24 cellular contexts compared by ENCODE assay signal in genomic region chr16:57949595-57950238, GRCh38. TPM values are rescaled to one million over a fixed set of nuclear protein-coding genes. Genes with fewer than 3 reads are reported as not detected.
DNase-seq lines count a peak whose midpoint lies in the region; FAIRE-seq and TF ChIP-seq lines count a peak whose summit lies in the region.
"Had no signal": no experiment of that assay in that cellular context is flagged by ENCODE, and none has a peak within 500 bp of the region (broad histone marks: within the 10 kb centered on the region; RNA-seq: fewer than 3 reads in every experiment).

No MANE protein-coding gene starts in this region.

- TF ChIP-seq POLR2A in H1 (IDR thresholded peaks at IDR 0.05; ENCODE audit: control extremely low read depth in 1 of 2, low read depth in 2 of 2, low read length in 2 of 2): no peak
- TF ChIP-seq POLR2A in thyroid gland (IDR thresholded peaks at IDR 0.05): no peak

- no peak overlapping the region for H3K14ac ChIP-seq in H1 (ENCODE audit: insufficient read length)

- H3K4me3 ChIP-seq in H1 (ENCODE audit: extremely low read depth in 1 of 4, insufficient read depth in 2 of 4, low read depth in 3 of 4, low read length in 4 of 4) (no peak overlapping the region), thyroid gland (replicated peaks in 1 of 3) (no peak overlapping the region)
- H3K4me3 ChIP-seq: BLaER1 treated with 17β-estradiol and CSF1 and Interleukin-3, amounts not matched to agents 10 nM and 100 nM; MG63 had no signal

- H3K27me3 ChIP-seq in H1 (replicated peaks in 1 of 4; ENCODE audit: control insufficient read depth in 3 of 4, extremely low read depth in 1 of 4, insufficient read depth in 3 of 4, low read length in 3 of 4) (no peaks in the 10 kb centered on the region; a peak in 1 of 7 replicates), thyroid gland (no peaks in the 10 kb centered on the region)
- H3K27me3 ChIP-seq: BLaER1 treated with 17β-estradiol and CSF1 and Interleukin-3, amounts not matched to agents 10 nM and 100 nM had no signal

- H3K9me3 ChIP-seq in H1 (ENCODE audit: insufficient read depth in 2 of 2, low read depth in 1 of 2, low read length in 1 of 2) (no peaks in the 10 kb centered on the region), thyroid gland (no peaks in the 10 kb centered on the region)
- H3K9me3 ChIP-seq: BLaER1 treated with 17β-estradiol and CSF1 and Interleukin-3, amounts not matched to agents 10 nM and 100 nM; MG63 had no signal

- H3K9ac ChIP-seq in H1 (replicated peaks in 1 of 4; ENCODE audit: extremely low read depth in 1 of 4, low read depth in 3 of 4, low read length in 3 of 4): no peak overlapping the region
- H3K9ac ChIP-seq: BLaER1 treated with 17β-estradiol and CSF1 and Interleukin-3, amounts not matched to agents 10 nM and 100 nM had no signal

- no peak overlapping the region for H4K8ac ChIP-seq in H1 (ENCODE audit: extremely low read depth, insufficient read depth, low read length)

- no peak for FAIRE-seq in H1 (lab: Jason Lieb, UNC)
- FAIRE-seq: A204.1, D721Med, GM12891 had no signal

- no peak overlapping the region for H2BK20ac ChIP-seq in H1 (ENCODE audit: low read length)

- H3K36me3 ChIP-seq in H1 (ENCODE audit: control insufficient read depth in 2 of 4, insufficient read depth in 4 of 4, low read length in 3 of 4) (no peaks in the 10 kb centered on the region), thyroid gland (no peaks in the 10 kb centered on the region)
- H3K36me3 ChIP-seq: BLaER1 treated with 17β-estradiol and CSF1 and Interleukin-3, amounts not matched to agents 10 nM and 100 nM; MG63 had no signal

- TF ChIP-seq RAD21 in H1 (IDR thresholded peaks at IDR 0.05 in 1 of 2, conservative IDR thresholded peaks at IDR 0.05 in 1 of 2; ENCODE audit: low read depth in 2 of 2, low read length in 2 of 2): no peak

- H3K4ac ChIP-seq in H1 (replicated peaks; ENCODE audit: insufficient read length, low read depth, low read length): no peak overlapping the region

- H3K4me2 ChIP-seq in H1 (ENCODE audit: insufficient read depth in 1 of 2, low read depth in 2 of 2, low read length in 2 of 2): peak overlapping the region in 1 of 2 experiments; percentile 38; a peak in 1 of 4 replicates
- H3K4me2 ChIP-seq: BLaER1 treated with 17β-estradiol and CSF1 and Interleukin-3, amounts not matched to agents 10 nM and 100 nM had no signal

- POLR2A ChIA-PET in H1 (lab: Charles Lee; ENCODE audit: partially characterized antibody): interaction anchor here (0.6 kb wide), 1 partner anchor 20 kb away, joined by 3 read pairs; no protein-coding TSS in a partner anchor

- no peak overlapping the region for H4K91ac ChIP-seq in H1 (replicated peaks; ENCODE audit: insufficient read length, low read length)

- H2BK12ac ChIP-seq in H1 (ENCODE audit: low read depth, low read length): 0 out of 2 replicates have a peak overlapping the region, but pooled peaks have one; percentile 39

- no peaks in the 10 kb centered on the region for H3K79me1 ChIP-seq in H1 (ENCODE audit: low read depth, low read length)

- no peak overlapping the region for H2AK5ac ChIP-seq in H1 (ENCODE audit: low read depth, low read length)

- no peaks in the 10 kb centered on the region for H3K23me2 ChIP-seq in H1 (ENCODE audit: low read depth, low read length)

- no peak overlapping the region for H4K5ac ChIP-seq in H1 (ENCODE audit: insufficient read length, low read depth, low read length)

- WGBS in H1 (ENCODE audit: extremely low coverage in 1 of 2, insufficient coverage in 1 of 2, insufficient read length in 1 of 2, insufficient replicate concordance in 2 of 2, low coverage in 1 of 2, low lambda C conversion rate in 2 of 2, missing lambda C conversion rate in 1 of 2), 2 experiments: 78% methylated on average over 5 of the region's 5 CpGs; no CpG with 5 or more reads in 1 of the 2 experiments
- 78 to 80% methylated on average over 5 of the region's 5 CpGs for WGBS in thyroid gland, 2 donors

- no peak overlapping the region for H3K27ac ChIP-seq in H1 (ENCODE audit: low read depth, low read length)
- no peak overlapping the region for H3K27ac ChIP-seq in thyroid gland
- H3K27ac ChIP-seq: BLaER1 treated with 17β-estradiol and CSF1 and Interleukin-3, amounts not matched to agents 10 nM and 100 nM; HL-60 had no signal

- no peak overlapping the region for H3K56ac ChIP-seq in H1 (replicated peaks; ENCODE audit: insufficient read length, low read depth, low read length)

- intact Hi-C loops in thyroid gland (cut with DNase I): no loop called here

- no peak overlapping the region for H2BK5ac ChIP-seq in H1 (ENCODE audit: low read depth, low read length)

- no peak overlapping the region for H3K18ac ChIP-seq in H1 (ENCODE audit: extremely low read depth, low read length)

- H2BK15ac ChIP-seq in H1 (ENCODE audit: low read length): no peak overlapping the region

- TF ChIP-seq CTCF in H1 (IDR thresholded peaks at IDR 0.05; ENCODE audit: control extremely low read depth in 1 of 3, insufficient read depth in 1 of 3, low read depth in 1 of 3, low read length in 3 of 3): no peak
- TF ChIP-seq CTCF in thyroid gland (IDR thresholded peaks at IDR 0.05): no peak

- H2BK120ac ChIP-seq in H1 (replicated peaks; ENCODE audit: low read depth, low read length): no peak overlapping the region

- CTCF ChIA-PET in H1 (lab: Charles Lee; ENCODE audit: partially characterized antibody): interaction anchor here (0.8 to 1.4 kb wide), 5 partner anchors 10 to 227 kb away, joined by 3 to 7 read pairs (median 3); no protein-coding TSS in a partner anchor

- H4K20me1 ChIP-seq in H1 (replicated peaks in 1 of 2; ENCODE audit: control insufficient read depth in 1 of 2, insufficient read depth in 2 of 2, low read length in 2 of 2): no peaks in the 10 kb centered on the region
- H4K20me1 ChIP-seq: BLaER1 treated with 17β-estradiol and CSF1 and Interleukin-3, amounts not matched to agents 10 nM and 100 nM had no signal

- H3K23ac ChIP-seq in H1 (ENCODE audit: insufficient read length): no peak overlapping the region

- H3K4me1 ChIP-seq in H1 (replicated peaks in 1 of 4; ENCODE audit: control insufficient read depth in 3 of 4, insufficient read depth in 4 of 4, low read length in 3 of 4): no peaks in the 10 kb centered on the region; a peak in 1 of 7 replicates
- no peaks in the 10 kb centered on the region for H3K4me1 ChIP-seq in thyroid gland

- no peak for TF ChIP-seq EP300 in H1 (IDR thresholded peaks at IDR 0.05; ENCODE audit: borderline replicate concordance in 1 of 2, low read depth in 2 of 2, low read length in 2 of 2)

- H2AFZ ChIP-seq in H1 (ENCODE audit: low read length): no peak overlapping the region

- DNase-seq in ELR (ENCODE audit: low read depth) (peak; percentile 42), M059J (ENCODE audit: low read depth) (peak; percentile 20), H1 (ENCODE audit: low read depth in 1 of 2, low spot score in 2 of 2) (no peak), renal cortical epithelial cell (ENCODE audit: low read depth) (peak; percentile 40), NCI-H2029 treated with DMSO at 0.1 percent for 48 hours (lab: John Stamatoyannopoulos, UW) (no peak), thyroid gland (no peak), activated gamma-delta T cell treated with Interleukin-2 at 50 U/mL for 16 hours (no peak)
- DNase-seq: AML-193; CD4-positive, alpha-beta T cell; GDM1; KBM-7; NCI-H1105 treated with DMSO at 0.1 percent for 48 hours; NCI-H2029; NCI-H2227 treated with DMSO at 0.1 percent for 48 hours; SHP77 treated with DMSO at 0.1 percent for 48 hours had no signal

- no peaks in the 10 kb centered on the region for H3K79me2 ChIP-seq in H1 (ENCODE audit: control insufficient read depth in 1 of 2, insufficient read depth in 2 of 2, low read length in 2 of 2)

TF ChIP-seq in H1, 55 proteins besides CTCF, POLR2A, EP300 and RAD21 (continues in another document):
- peak; percentile 70; the same call in 1 of the 2 replicates for TF ChIP-seq CEBPB (IDR thresholded peaks at IDR 0.05; ENCODE audit: low read depth, low read length)

RNA-seq across cellular contexts. Expression of gene CNGB1, which starts 21.2 kb away (rescaled TPM):
- total RNA-seq in M059J (2014; rRNA removed; shearing (Covaris generic)): not detected in 2 replicates
- total RNA-seq in H1 (2021; fragmentation: NEBNext Ultra II Directional; extraction: Animal tissue kit (Norgen Biotek cat#: 25700)): not detected in 2 replicates
- not detected in 2 replicates for polyA plus RNA-seq in H1 (2011; rRNA removed)
- 0.09 TPM for polyA plus RNA-seq in H1 (2011; cell fraction: cytosol; rRNA removed)
- 0.03 TPM for polyA plus RNA-seq in H1 (2011; cell fraction: nucleus; rRNA removed)
- polyA plus RNA-seq in H1 (2012, experiment 1 of 2): not detected in 4 replicates
- not detected for polyA plus RNA-seq in H1 (2012, experiment 2 of 2)
- polyA plus RNA-seq in H1 (2013, experiment 1 of 2): under 0.01 TPM
- polyA plus RNA-seq in H1 (2013, experiment 2 of 2): 0.02 TPM
- polyA minus RNA-seq in H1 (2011; rRNA and poly(A)+ RNA removed): not detected in 2 replicates
- not detected for polyA minus RNA-seq in H1 (2011; cell fraction: cytosol; rRNA and poly(A)+ RNA removed)
- not detected for polyA minus RNA-seq in H1 (2011; cell fraction: nucleus; rRNA and poly(A)+ RNA removed)
- total RNA-seq in renal cortical epithelial cell (0.35 and 0.60 TPM in 2 replicates), thyroid gland (under 1 TPM in 1 of 4 donors, not detected in 3; 0.13 TPM)
- total RNA-seq: CD4-positive, alpha-beta T cell; LHCN-M2; NCI-H460 had no signal
- polyA plus RNA-seq: AG04450 had no signal

RNA-seq across cellular contexts. Expression of gene ZNF319, which starts 50.8 kb away (rescaled TPM):
- total RNA-seq in M059J (2014; rRNA removed; shearing (Covaris generic)): 4.2 and 4.5 TPM in 2 replicates
- 5.0 and 5.5 TPM in 2 replicates for total RNA-seq in H1 (2021; fragmentation: NEBNext Ultra II Directional; extraction: Animal tissue kit (Norgen Biotek cat#: 25700))
- 3.3 and 5.5 TPM in 2 replicates for polyA plus RNA-seq in H1 (2011; rRNA removed)
- polyA plus RNA-seq in H1 (2011; cell fraction: cytosol; rRNA removed): 3.2 TPM
- polyA plus RNA-seq in H1 (2011; cell fraction: nucleus; rRNA removed): 6.8 TPM
- 2.8 to 3.7 TPM (median 3.5 TPM) in 4 replicates for polyA plus RNA-seq in H1 (2012, experiment 1 of 2)
- polyA plus RNA-seq in H1 (2012, experiment 2 of 2): 3.1 TPM
- 4.2 TPM for polyA plus RNA-seq in H1 (2013, experiment 1 of 2)
- 4.9 TPM for polyA plus RNA-seq in H1 (2013, experiment 2 of 2)
- polyA minus RNA-seq in H1 (2011; rRNA and poly(A)+ RNA removed): 5.2 and 6.1 TPM in 2 replicates
- polyA minus RNA-seq in H1 (2011; cell fraction: cytosol; rRNA and poly(A)+ RNA removed): 5.2 TPM
- 6.0 TPM for polyA minus RNA-seq in H1 (2011; cell fraction: nucleus; rRNA and poly(A)+ RNA removed)
- 3.8 and 30.2 TPM in 2 replicates for total RNA-seq in renal cortical epithelial cell
- 10 to 100 TPM; 12.1 to 24.0 (median 18.7) TPM for total RNA-seq in thyroid gland

RNA-seq across cellular contexts. Expression of gene USB1, which starts 51.5 kb away (rescaled TPM):
- total RNA-seq in M059J (2014; rRNA removed; shearing (Covaris generic)): 47.8 and 74.4 TPM in 2 replicates
- 65.4 and 72.9 TPM in 2 replicates for total RNA-seq in H1 (2021; fragmentation: NEBNext Ultra II Directional; extraction: Animal tissue kit (Norgen Biotek cat#: 25700))
- 75.9 and 81.0 TPM in 2 replicates for polyA plus RNA-seq in H1 (2011; rRNA removed)
- 70.6 TPM for polyA plus RNA-seq in H1 (2011; cell fraction: cytosol; rRNA removed)
- polyA plus RNA-seq in H1 (2011; cell fraction: nucleus; rRNA removed): 50.0 TPM
- polyA plus RNA-seq in H1 (2012, experiment 1 of 2): 66.1 to 74.2 TPM (median 69.6 TPM) in 4 replicates
- 55.9 TPM for polyA plus RNA-seq in H1 (2012, experiment 2 of 2)
- polyA plus RNA-seq in H1 (2013, experiment 1 of 2): 47.0 TPM
- 48.2 TPM for polyA plus RNA-seq in H1 (2013, experiment 2 of 2)
- 59.7 and 77.6 TPM in 2 replicates for polyA minus RNA-seq in H1 (2011; rRNA and poly(A)+ RNA removed)
- polyA minus RNA-seq in H1 (2011; cell fraction: cytosol; rRNA and poly(A)+ RNA removed): 85.1 TPM
- 41.5 TPM for polyA minus RNA-seq in H1 (2011; cell fraction: nucleus; rRNA and poly(A)+ RNA removed)
- total RNA-seq in renal cortical epithelial cell (79.5 and 261 TPM in 2 replicates), thyroid gland (10 to 100 TPM; 31.4 to 79.0 (median 60.0) TPM)

Comparison
In these comparisons a context has a peak if more than half of its experiments do, and no peak if none do; other contexts are left out.
1. DNase-seq: peak in ELR (single experiment), M059J (single experiment) and renal cortical epithelial cell (single experiment); none in H1 (0 of 2), NCI-H2029 treated with DMSO at 0.1 percent for 48 hours (single experiment), thyroid gland (0 of 2) and activated gamma-delta T cell treated with Interleukin-2 at 50 U/mL for 16 hours (single experiment).